ENCODE assay signal across 15 cellular contexts in the genomic region with DNA sequence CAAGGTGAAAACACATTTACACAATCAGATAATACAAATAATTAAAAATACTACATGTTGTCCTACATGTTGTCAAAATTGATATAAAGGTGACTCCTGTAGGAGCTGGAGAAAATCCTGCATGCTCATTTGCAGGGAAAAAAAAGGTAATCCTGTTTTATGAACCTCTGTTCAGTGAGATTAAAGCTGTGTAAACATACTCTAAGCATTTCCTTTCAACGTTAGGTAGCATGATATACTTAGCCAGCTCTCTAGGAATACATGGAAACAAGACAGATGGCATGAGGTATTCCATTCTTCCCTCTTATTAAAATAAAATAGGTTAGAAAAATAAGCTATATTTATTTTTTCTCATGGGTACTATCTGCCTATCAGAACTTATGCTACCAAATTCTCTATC.
"Had no signal": no experiment of that assay in that cellular context is flagged by ENCODE, and none has a peak within 500 bp of the region (broad histone marks: within the 10 kb centered on the region; RNA-seq: fewer than 3 reads in every experiment).

No MANE protein-coding gene starts in this region.

- H3K36me3 Mint-ChIP-seq: activated CD8-positive, alpha-beta memory T cell treated with anti-CD3 and anti-CD28 coated beads, Interleukin-2, amount 10 ng/mL, durations not matched to agents 7 days and 5 days; activated naive CD8-positive, alpha-beta T cell treated with anti-CD3 and anti-CD28 coated beads, Interleukin-2, amount 10 ng/mL, durations not matched to agents 7 days and 5 days had no signal

- H3K27ac Mint-ChIP-seq: activated CD8-positive, alpha-beta memory T cell treated with anti-CD3 and anti-CD28 coated beads, Interleukin-2, amount 10 ng/mL, durations not matched to agents 7 days and 5 days; activated naive CD8-positive, alpha-beta T cell treated with anti-CD3 and anti-CD28 coated beads, Interleukin-2, amount 10 ng/mL, durations not matched to agents 7 days and 5 days; activated T-cell treated with anti-CD3 and anti-CD28 coated beads, Interleukin-2, amount 50 U/mL, for 24 hours; endodermal cell; stimulated activated naive CD8-positive, alpha-beta T cell treated with anti-CD3 and anti-CD28 coated beads, Interleukin-15, Interleukin-2, amounts not matched to agents 100 ng/mL and 50 ng/mL, for 24 hours had no signal

- H3K36me3 ChIP-seq: breast epithelium had no signal

- H3K4me3 Mint-ChIP-seq: activated CD8-positive, alpha-beta memory T cell treated with anti-CD3 and anti-CD28 coated beads, Interleukin-2, amount 10 ng/mL, durations not matched to agents 7 days and 5 days; activated naive CD8-positive, alpha-beta T cell treated with anti-CD3 and anti-CD28 coated beads, Interleukin-2, amount 10 ng/mL, durations not matched to agents 7 days and 5 days; activated T-cell treated with anti-CD3 and anti-CD28 coated beads, Interleukin-2, amount 50 U/mL, for 24 hours; endodermal cell; stimulated activated naive CD8-positive, alpha-beta T cell treated with anti-CD3 and anti-CD28 coated beads, Interleukin-15, Interleukin-2, amounts not matched to agents 100 ng/mL and 50 ng/mL, for 24 hours had no signal

- H3K79me2 ChIP-seq: hepatocyte, parathyroid adenoma had no signal

- H3K4me1 Mint-ChIP-seq: activated CD8-positive, alpha-beta memory T cell treated with anti-CD3 and anti-CD28 coated beads, Interleukin-2, amount 10 ng/mL, durations not matched to agents 7 days and 5 days; activated naive CD8-positive, alpha-beta T cell treated with anti-CD3 and anti-CD28 coated beads, Interleukin-2, amount 10 ng/mL, durations not matched to agents 7 days and 5 days; endodermal cell had no signal

- H2AFZ ChIP-seq: hepatocyte, parathyroid adenoma had no signal

- H3K4me1 ChIP-seq: breast epithelium, parathyroid adenoma had no signal

- H3K27me3 ChIP-seq: breast epithelium, hepatocyte had no signal

- H3K27ac ChIP-seq: breast epithelium, hepatocyte, parathyroid adenoma had no signal

- DNase-seq: activated CD4-positive, alpha-beta T cell treated with anti-CD3 and anti-CD28 coated beads for 1 hour; activated CD4-positive, alpha-beta T cell treated with anti-CD3 and anti-CD28 coated beads, Interleukin-2, amount 50 U/mL, for 48 hours; activated CD8-positive, alpha-beta memory T cell treated with anti-CD3 and anti-CD28 coated beads, Interleukin-2, amount 10 ng/mL, durations not matched to agents 7 days and 5 days; activated naive CD8-positive, alpha-beta T cell treated with anti-CD3 and anti-CD28 coated beads, Interleukin-2, amount 10 ng/mL, durations not matched to agents 7 days and 5 days; activated T-cell treated with anti-CD3 and anti-CD28 coated beads, Interleukin-2, amount 50 U/mL, for 24 hours; aorta; endodermal cell; erythroblast; mesendoderm; stimulated activated CD4-positive, alpha-beta T cell treated with anti-CD3 and anti-CD28 coated beads, Interleukin-15, amount 100 ng/mL, for 24 hours; stimulated activated CD4-positive, alpha-beta T cell treated with anti-CD3 and anti-CD28 coated beads, Interleukin-4, amount 100 ng/mL, for 24 hours had no signal

- H3K9me3 ChIP-seq: breast epithelium had no signal

- H3K4me3 ChIP-seq: breast epithelium, hepatocyte had no signal

- H3K9me3 Mint-ChIP-seq: endodermal cell had no signal

- H3K27me3 Mint-ChIP-seq: activated CD8-positive, alpha-beta memory T cell treated with anti-CD3 and anti-CD28 coated beads, Interleukin-2, amount 10 ng/mL, durations not matched to agents 7 days and 5 days; activated naive CD8-positive, alpha-beta T cell treated with anti-CD3 and anti-CD28 coated beads, Interleukin-2, amount 10 ng/mL, durations not matched to agents 7 days and 5 days; activated T-cell treated with anti-CD3 and anti-CD28 coated beads, Interleukin-2, amount 50 U/mL, for 24 hours; stimulated activated naive CD8-positive, alpha-beta T cell treated with anti-CD3 and anti-CD28 coated beads, Interleukin-15, Interleukin-2, amounts not matched to agents 100 ng/mL and 50 ng/mL, for 24 hours had no signal

- H3K4me2 ChIP-seq: hepatocyte had no signal
